Comparison of ENCODE assay signal across 8 cellular contexts in the genomic region with DNA sequence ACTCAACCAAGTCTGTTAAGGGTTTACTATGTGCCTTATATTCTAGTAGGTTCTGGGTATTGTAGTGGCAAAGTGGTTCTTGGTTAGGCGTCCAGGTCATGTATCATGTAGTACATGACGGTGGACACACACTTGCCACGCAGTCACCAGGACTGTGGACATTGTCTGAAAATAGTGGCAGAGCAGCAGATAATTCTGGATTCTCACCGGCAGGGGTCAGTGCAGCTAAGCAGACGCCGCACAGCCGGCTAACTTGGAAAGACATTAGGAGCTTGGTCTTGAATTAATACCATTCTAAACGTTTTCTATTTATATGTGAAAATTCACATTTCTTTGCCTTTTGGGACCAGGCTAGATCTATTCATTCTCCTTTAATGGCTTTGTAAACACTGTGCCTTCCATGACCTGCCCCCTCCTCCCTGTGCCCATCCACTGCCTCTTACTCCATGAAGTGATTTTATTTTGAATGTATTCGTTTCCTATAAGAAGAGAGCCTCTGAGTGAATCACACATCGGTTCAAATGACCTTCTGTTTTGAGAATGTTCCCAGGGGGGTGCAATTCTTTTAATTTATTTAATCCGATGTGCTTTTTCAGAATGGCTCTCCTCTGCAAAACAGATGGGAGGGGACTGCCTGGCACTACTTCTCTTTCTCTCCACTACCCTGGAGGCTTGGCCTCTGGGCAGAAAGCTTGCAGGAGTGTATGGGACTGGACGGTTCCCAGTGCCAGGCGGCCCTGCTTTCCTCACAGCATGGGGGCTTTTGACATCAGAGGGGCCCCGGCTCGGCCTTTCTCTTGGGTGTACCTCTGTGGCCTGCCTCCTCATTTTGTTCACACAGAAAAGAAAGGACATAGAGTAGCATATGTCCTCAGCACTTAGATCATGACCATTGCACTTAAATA.
DNase-seq lines count a peak whose midpoint lies in the region; ATAC-seq, FAIRE-seq and TF ChIP-seq lines count a peak whose summit lies in the region.

No MANE protein-coding gene starts in this region.

- no peak for TF ChIP-seq POLR2A in GM12891 (IDR thresholded peaks at IDR 0.05; ENCODE audit: low read depth, low read length)

- peak; percentile 74 for ATAC-seq in HG03175 (IDR thresholded peaks at IDR 0.05; ENCODE audit: unreplicated experiment)

- peak; percentile 82 for FAIRE-seq in GM12891 (lab: Jason Lieb, UNC)

- DNase-seq in AML-193 (lab: John Stamatoyannopoulos, UW) (peak; percentile 33 to 35), GM12891 (ENCODE audit: insufficient read length, low spot score) (peak; percentile 41), NCI-H526 (lab: John Stamatoyannopoulos, UW) (peak; percentile 48 to 85), astrocyte of the hippocampus (ENCODE audit: low read depth, low spot score) (peak; percentile 86), iPS-NIHi11 (ENCODE audit: low spot score) (peak; percentile 75), activated gamma-delta T cell (lab: John Stamatoyannopoulos, UW) (no peak)
- DNase-seq in stimulated activated CD4-positive, alpha-beta T cell treated with anti-CD3 and anti-CD28 coated beads, Interleukin-12 subunit alpha, Interleukin-12 subunit beta, amount 100 ng/mL, for 4 hours = peak; percentile 4

TF ChIP-seq in GM12891, 5 proteins besides CTCF, POLR2A, EP300 and RAD21:
- TF ChIP-seq POLR2AphosphoS5 (IDR thresholded peaks at IDR 0.05; ENCODE audit: low read depth, low read length) = no peak
- TF ChIP-seq POU2F2 (IDR thresholded peaks at IDR 0.05; ENCODE audit: low read depth, low read length) = no peak
- no peak for TF ChIP-seq TAF1 (IDR thresholded peaks at IDR 0.05; ENCODE audit: low read depth, low read length)
- TF ChIP-seq PAX5 (IDR thresholded peaks at IDR 0.05; ENCODE audit: insufficient read depth, low read length, severe bottlenecking) = no peak
- no peak for TF ChIP-seq SPI1 (IDR thresholded peaks at IDR 0.05; ENCODE audit: low read depth, low read length)
